In genomic region chr10:107914450-107915276, GRCh38 we compare ENCODE assay signal across 10 cellular contexts.
DNase-seq lines count a peak whose midpoint lies in the region; ATAC-seq, FAIRE-seq and TF ChIP-seq lines count a peak whose summit lies in the region.
"Had no signal": no experiment of that assay in that cellular context is flagged by ENCODE, and none has a peak within 500 bp of the region (broad histone marks: within the 10 kb centered on the region; RNA-seq: fewer than 3 reads in every experiment).

No MANE protein-coding gene starts in this region.

- H3K27me3 Mint-ChIP-seq in brain = peaks cover 38% of the 10 kb centered on the region
- H3K27me3 Mint-ChIP-seq in stimulated activated memory B cell treated with anti-CD40 and anti-IgM and Interleukin-4, amounts not matched to agents 10 μg/mL and 1 μg/mL and 100 μg/mL, for 72 hours = no peaks in the 10 kb centered on the region

- intact Hi-C loops in kidney (cut with DNase I) = no loop called here

- no peak overlapping the region for H3K9ac ChIP-seq in kidney (ENCODE audit: low read length in 2 of 2)

- peak overlapping the region in 1 of 5 experiments; percentile 87 for H3K27ac Mint-ChIP-seq in brain
- H3K27ac Mint-ChIP-seq in stimulated activated memory B cell treated with anti-CD40 and anti-IgM and Interleukin-4, amounts not matched to agents 10 μg/mL and 1 μg/mL and 100 μg/mL, for 72 hours = peak overlapping the region; percentile 46

- no peaks in the 10 kb centered on the region for H3K4me1 ChIP-seq in kidney (ENCODE audit: control insufficient read depth in 1 of 2, insufficient read depth in 1 of 2, low read depth in 1 of 2, low read length in 2 of 2)

- FAIRE-seq in kidney (lab: Jason Lieb, UNC) = no peak
- FAIRE-seq: GM12891 had no signal

- no peak for TF ChIP-seq CTCF in brain (conservative IDR thresholded peaks at IDR 0.05)
- TF ChIP-seq CTCF in kidney (IDR thresholded peaks at IDR 0.05; ENCODE audit: borderline replicate concordance, extremely low read depth, insufficient read depth) = no peak

- peak overlapping the region; percentile 65 to 85 (median 81) for H3K4me3 Mint-ChIP-seq in brain
- H3K4me3 Mint-ChIP-seq in stimulated activated memory B cell treated with anti-CD40 and anti-IgM and Interleukin-4, amounts not matched to agents 10 μg/mL and 1 μg/mL and 100 μg/mL, for 72 hours = peak overlapping the region; percentile 75

- peaks cover 16% of the 10 kb centered on the region for H3K4me1 Mint-ChIP-seq in brain
- H3K4me1 Mint-ChIP-seq in stimulated activated memory B cell treated with anti-CD40 and anti-IgM and Interleukin-4, amounts not matched to agents 10 μg/mL and 1 μg/mL and 100 μg/mL, for 72 hours = no peaks in the 10 kb centered on the region

- H3K9me3 ChIP-seq in kidney (ENCODE audit: control insufficient read depth in 1 of 2, low read length in 2 of 2) = no peaks in the 10 kb centered on the region

- no peak overlapping the region for H3K27ac ChIP-seq in kidney (ENCODE audit: low read depth in 2 of 2, low read length in 2 of 2)
- H3K27ac ChIP-seq: HL-60 had no signal

- peak; percentile 39 for ATAC-seq in GM21619 (IDR thresholded peaks at IDR 0.05; ENCODE audit: unreplicated experiment)
- ATAC-seq in stimulated activated memory B cell treated with anti-CD40 and anti-IgM and Interleukin-4, amounts not matched to agents 10 μg/mL and 1 μg/mL and 100 μg/mL, for 72 hours = peak; percentile 41
- no peak for ATAC-seq in GM21737 (IDR thresholded peaks at IDR 0.05; ENCODE audit: unreplicated experiment)

- DNase-seq in kidney (peak; percentile 67), NCI-H1092 (lab: John Stamatoyannopoulos, UW) (no peak), NCI-H2107 treated with DMSO at 0.1 percent for 48 hours (lab: John Stamatoyannopoulos, UW; ENCODE audit: unreplicated experiment) (no peak), HPDE6-E6E7 (ENCODE audit: extremely low spot score) (no peak)

- H3K36me3 ChIP-seq in kidney (ENCODE audit: control insufficient read depth in 1 of 2, insufficient read depth in 2 of 2, low read length in 2 of 2) = no peaks in the 10 kb centered on the region

- H3K4me3 ChIP-seq in kidney (ENCODE audit: low read length in 2 of 2) = peak overlapping the region; percentile 46 to 47

- H3K36me3 Mint-ChIP-seq in brain = peaks cover 4% of the 10 kb centered on the region
- no peaks in the 10 kb centered on the region for H3K36me3 Mint-ChIP-seq in stimulated activated memory B cell treated with anti-CD40 and anti-IgM and Interleukin-4, amounts not matched to agents 10 μg/mL and 1 μg/mL and 100 μg/mL, for 72 hours

- peaks cover 7 to 24% (median 14%) of the 10 kb centered on the region in 5 experiments for H3K9me3 Mint-ChIP-seq in brain
- peaks cover 9% of the 10 kb centered on the region for H3K9me3 Mint-ChIP-seq in stimulated activated memory B cell treated with anti-CD40 and anti-IgM and Interleukin-4, amounts not matched to agents 10 μg/mL and 1 μg/mL and 100 μg/mL, for 72 hours
